In the genomic region with DNA sequence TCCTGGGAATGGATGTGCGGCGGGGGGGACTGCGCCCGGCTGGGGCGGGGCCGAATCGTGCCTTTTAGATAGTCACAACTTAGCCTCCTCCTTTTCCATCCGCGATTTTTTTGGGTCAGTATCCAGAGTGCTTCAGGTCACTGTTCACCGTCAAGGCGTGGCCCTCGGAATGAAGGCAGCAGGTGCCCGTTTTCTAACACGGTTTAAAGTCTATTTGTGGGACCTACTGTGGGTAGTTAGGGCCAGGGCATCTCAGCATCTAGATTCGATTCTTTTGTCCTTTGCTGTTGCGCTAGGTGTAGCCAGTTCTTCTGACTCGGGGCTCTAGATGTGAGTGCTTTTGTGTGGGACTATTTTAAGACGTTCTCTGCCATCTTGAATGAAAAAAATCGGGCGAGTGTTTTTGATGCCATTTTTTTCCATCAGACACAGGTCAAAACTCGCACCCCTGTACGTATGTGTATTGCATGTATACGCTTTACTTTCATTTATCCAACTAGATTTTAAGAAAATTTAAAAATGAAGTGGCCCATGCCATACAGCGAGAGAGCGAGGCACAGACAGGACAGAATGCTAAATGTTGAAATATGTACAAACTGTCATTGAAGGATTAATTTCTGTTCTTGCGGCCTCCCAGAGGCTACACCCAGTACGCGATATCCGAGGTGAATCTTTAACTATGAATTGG, we compare ENCODE assay signal across 8 cellular contexts. TPM values are rescaled to one million over a fixed set of nuclear protein-coding genes. Genes with fewer than 3 reads are reported as not detected.
A peak's percentile ranks its signal among the peaks of the same experiment; 100 is the strongest.
DNase-seq lines count a peak whose midpoint lies in the region; ATAC-seq and TF ChIP-seq lines count a peak whose summit lies in the region.

No MANE protein-coding gene starts in this region.

- H3K4ac ChIP-seq in mesenchymal stem cell (ENCODE audit: low read depth in 1 of 2, low read length in 2 of 2) = peak overlapping the region in 1 of 2 experiments; percentile 58

- no peak overlapping the region for H4K8ac ChIP-seq in mesenchymal stem cell (ENCODE audit: low read length)

- H3K27ac ChIP-seq in BLaER1 = peak overlapping the region; percentile 92
- H3K27ac ChIP-seq in SK-N-MC = peak overlapping the region; percentile 87
- H3K27ac ChIP-seq in colonic mucosa = peak overlapping the region; percentile 98
- H3K27ac ChIP-seq in mesenchymal stem cell (ENCODE audit: low read length, poor library complexity, severe bottlenecking) = peak overlapping the region; percentile 97
- H3K27ac ChIP-seq in thyroid gland = peak overlapping the region; percentile 99 to 100 (median 99)

- peak overlapping the region; percentile 88 for H3K4me3 ChIP-seq in BLaER1
- H3K4me3 ChIP-seq in LNCaP clone FGC (ENCODE audit: low read depth, low read length) = peak overlapping the region; percentile 81
- peak overlapping the region; percentile 99 for H3K4me3 ChIP-seq in SK-N-MC
- H3K4me3 ChIP-seq in colonic mucosa = peak overlapping the region; percentile 86
- H3K4me3 ChIP-seq in mesenchymal stem cell (ENCODE audit: insufficient read depth in 1 of 2, low read depth in 1 of 2, low read length in 2 of 2) = peak overlapping the region; percentile 86 to 90
- peak overlapping the region; percentile 72 to 88 (median 78) for H3K4me3 ChIP-seq in thyroid gland (replicated peaks in 1 of 3)

- no peak overlapping the region for H2AK5ac ChIP-seq in mesenchymal stem cell (ENCODE audit: low read length, severe bottlenecking)

- H3K9ac ChIP-seq in BLaER1 (peak overlapping the region; percentile 92), SK-N-MC (ENCODE audit: insufficient read length) (peak overlapping the region; percentile 93), colonic mucosa (ENCODE audit: low read depth in 2 of 2, low read length in 2 of 2) (peak overlapping the region; percentile 80 to 90), mesenchymal stem cell (ENCODE audit: low read length) (peak overlapping the region; percentile 94)

- H3K4me2 ChIP-seq in BLaER1 (peak overlapping the region; percentile 77), mesenchymal stem cell (ENCODE audit: low read length, poor library complexity, severe bottlenecking) (peak overlapping the region; percentile 46)

- DNase-seq in LNCaP clone FGC (ENCODE audit: low read depth) = no peak
- DNase-seq in SK-N-MC (ENCODE audit: low read depth, low spot score) = no peak
- peak; percentile 87 for DNase-seq in colonic mucosa
- DNase-seq in mesenchymal stem cell = peak; percentile 72
- peak in 1 of 2 donors; percentile 89 for DNase-seq in thyroid gland
- no peak for DNase-seq in D341Med (ENCODE audit: low spot score)

- no peaks in the 10 kb centered on the region for H3K9me3 ChIP-seq in BLaER1
- H3K9me3 ChIP-seq in SK-N-MC (ENCODE audit: low read depth, low read length) = no peaks in the 10 kb centered on the region
- no peaks in the 10 kb centered on the region for H3K9me3 ChIP-seq in colonic mucosa
- H3K9me3 ChIP-seq in mesenchymal stem cell (ENCODE audit: control insufficient read depth, low read length) = no peaks in the 10 kb centered on the region
- no peaks in the 10 kb centered on the region for H3K9me3 ChIP-seq in thyroid gland

- H2AFZ ChIP-seq in mesenchymal stem cell (ENCODE audit: low read depth, low read length) = peak overlapping the region; percentile 84

- ATAC-seq in GM18907 (IDR thresholded peaks at IDR 0.05; ENCODE audit: unreplicated experiment) = peak; percentile 8

- H2BK120ac ChIP-seq in mesenchymal stem cell (ENCODE audit: low read depth, low read length) = no peak overlapping the region

- peak overlapping the region; percentile 1 for H2BK5ac ChIP-seq in mesenchymal stem cell (ENCODE audit: low read depth, low read length, poor library complexity, severe bottlenecking)

- H3K14ac ChIP-seq in mesenchymal stem cell (ENCODE audit: low read length in 2 of 2) = peak overlapping the region in 1 of 2 experiments; percentile 96

- no peak for TF ChIP-seq POLR2A in thyroid gland (IDR thresholded peaks at IDR 0.05)

- H2BK15ac ChIP-seq in mesenchymal stem cell (ENCODE audit: low read depth, poor library complexity, severe bottlenecking) = no peak overlapping the region

- H3K36me3 ChIP-seq in BLaER1 (peaks cover 6% of the 10 kb centered on the region; the same call in 1 of the 2 replicates), SK-N-MC (ENCODE audit: insufficient read depth, low read length) (peaks cover 14% of the 10 kb centered on the region), colonic mucosa (no peaks in the 10 kb centered on the region), mesenchymal stem cell (ENCODE audit: control insufficient read depth in 1 of 2, insufficient read depth in 2 of 2, low read depth in 1 of 2, low read length in 2 of 2) (no peaks in the 10 kb centered on the region), thyroid gland (no peaks in the 10 kb centered on the region)

- no peak for TF ChIP-seq CTCF in LNCaP clone FGC (IDR thresholded peaks at IDR 0.05; ENCODE audit: control insufficient read depth, extremely low read depth, insufficient read depth)
- TF ChIP-seq CTCF in colonic mucosa (IDR thresholded peaks at IDR 0.05) = no peak
- no peak for TF ChIP-seq CTCF in thyroid gland (IDR thresholded peaks at IDR 0.05)

- peaks cover 45% of the 10 kb centered on the region for H4K20me1 ChIP-seq in BLaER1

- H2BK12ac ChIP-seq in mesenchymal stem cell (ENCODE audit: low read length in 2 of 2) = peak overlapping the region in 1 of 2 experiments; percentile 42

- H3K27me3 ChIP-seq in BLaER1 (no peaks in the 10 kb centered on the region), colonic mucosa (no peaks in the 10 kb centered on the region), mesenchymal stem cell (ENCODE audit: control insufficient read depth in 1 of 2, insufficient read depth in 1 of 2, low read length in 2 of 2) (no peaks in the 10 kb centered on the region), thyroid gland (no peaks in the 10 kb centered on the region)

- H3K23ac ChIP-seq in mesenchymal stem cell (ENCODE audit: low read length in 2 of 2) = peak overlapping the region in 1 of 2 experiments; percentile 83

- peaks cover 32% of the 10 kb centered on the region for H3K4me1 ChIP-seq in BLaER1
- H3K4me1 ChIP-seq in colonic mucosa = peaks cover 11% of the 10 kb centered on the region
- H3K4me1 ChIP-seq in mesenchymal stem cell (ENCODE audit: control insufficient read depth, insufficient read depth, low read depth, low read length) = peaks cover 7% of the 10 kb centered on the region
- peaks cover 41 to 44% of the 10 kb centered on the region in 2 donors for H3K4me1 ChIP-seq in thyroid gland

- intact Hi-C loops in colonic mucosa (cut with DNase I) = loop anchor here (5.0 kb wide), 1 partner anchor 56 kb away; no protein-coding TSS in a partner anchor
- intact Hi-C loops in thyroid gland (cut with DNase I) = loop anchor here (5.0 kb wide), 1 partner anchor 101 kb away; no protein-coding TSS in a partner anchor

- H4K91ac ChIP-seq in mesenchymal stem cell (ENCODE audit: low read length) = no peak overlapping the region

- WGBS in mesenchymal stem cell = 1% methylated on average over 24 of the region's 29 CpGs
- 1 to 2% methylated on average over 22 to 24 of the region's 29 CpGs for WGBS in thyroid gland, 2 donors

- H3K79me1 ChIP-seq in mesenchymal stem cell (replicated peaks; ENCODE audit: low read length, poor library complexity, severe bottlenecking) = no peaks in the 10 kb centered on the region

- H3K18ac ChIP-seq in mesenchymal stem cell (ENCODE audit: low read depth in 1 of 2, low read length in 2 of 2) = peak overlapping the region; percentile 72 to 73

RNA-seq across cellular contexts. Expression of gene VEZT, which starts 0.7 kb away (rescaled TPM):
- total RNA-seq in colonic mucosa (10 to 100 TPM; 36.4 to 62.2 TPM), thyroid gland (100 to 1,000 TPM; 101 to 186 (median 160) TPM)
- polyA plus RNA-seq in mesenchymal stem cell (2013, experiment 1 of 2) = 67.5 TPM
- polyA plus RNA-seq in mesenchymal stem cell (2013, experiment 2 of 2) = 66.4 TPM

RNA-seq across cellular contexts. Expression of gene FGD6, which starts 1.0 kb away (rescaled TPM):
- total RNA-seq in colonic mucosa (10 to 100 TPM in 1 of 2 donors, 1 to 10 TPM in 1; 9.8 to 21.8 TPM), thyroid gland (10 to 100 TPM; 27.1 to 33.7 (median 30.8) TPM)
- polyA plus RNA-seq in mesenchymal stem cell (2013, experiment 1 of 2) = 3.5 TPM
- polyA plus RNA-seq in mesenchymal stem cell (2013, experiment 2 of 2) = 3.6 TPM

Comparison
In these comparisons a context has a peak if more than half of its experiments do, and no peak if none do; other contexts are left out.
1. DNase-seq: peak in colonic mucosa (single experiment) and mesenchymal stem cell (single experiment); none in LNCaP clone FGC (single experiment), SK-N-MC (single experiment) and D341Med (single experiment).
2. Peak in every context shown above with its lines, with median percentiles within 50 percentile points of each other: H3K27ac ChIP-seq, H3K4me3 ChIP-seq and H3K9ac ChIP-seq.